Comparison of ENCODE assay signal across 12 cellular contexts in the genomic region with DNA sequence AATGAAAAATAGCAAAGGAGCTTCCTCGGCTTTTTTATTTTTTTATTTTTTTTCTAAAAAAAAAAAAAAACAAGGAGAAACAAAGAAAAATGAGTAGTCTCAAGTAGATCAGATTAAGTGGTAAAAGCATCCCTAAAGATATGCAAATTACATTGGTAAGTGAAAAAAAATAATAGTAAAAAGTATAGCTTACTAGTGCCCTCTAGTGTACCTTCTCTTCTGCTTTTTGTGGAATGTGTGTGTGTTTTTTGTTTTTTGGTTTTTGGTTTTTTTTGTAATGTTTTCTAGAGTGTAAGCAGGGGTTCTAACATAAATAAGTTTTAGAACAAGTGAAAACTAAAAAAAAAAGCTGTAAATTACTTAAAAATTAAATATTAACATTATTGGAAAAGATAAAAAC.
DNase-seq lines count a peak whose midpoint lies in the region; ATAC-seq, FAIRE-seq and TF ChIP-seq lines count a peak whose summit lies in the region.
"Had no signal": no experiment of that assay in that cellular context is flagged by ENCODE, and none has a peak within 500 bp of the region (broad histone marks: within the 10 kb centered on the region; RNA-seq: fewer than 3 reads in every experiment).

No MANE protein-coding gene starts in this region.

- peaks cover 9% of the 10 kb centered on the region for H3K36me3 ChIP-seq in SK-N-MC (ENCODE audit: insufficient read depth, low read length)
- no peaks in the 10 kb centered on the region for H3K36me3 ChIP-seq in kidney (ENCODE audit: control insufficient read depth in 1 of 2, insufficient read depth in 2 of 2, low read length in 2 of 2)
- no peaks in the 10 kb centered on the region for H3K36me3 ChIP-seq in mucosa of descending colon (ENCODE audit: low read depth)
- H3K36me3 ChIP-seq: prostate gland had no signal

- H3K4me1 ChIP-seq in kidney (ENCODE audit: control insufficient read depth in 1 of 2, insufficient read depth in 1 of 2, low read depth in 1 of 2, low read length in 2 of 2), result no peaks in the 10 kb centered on the region
- H3K4me1 ChIP-seq in mucosa of descending colon (ENCODE audit: low read depth), result no peaks in the 10 kb centered on the region
- H3K4me1 ChIP-seq: prostate gland had no signal

- H3K9ac ChIP-seq in SK-N-MC (ENCODE audit: insufficient read length) (peak overlapping the region; percentile 56), kidney (ENCODE audit: low read length in 2 of 2) (no peak overlapping the region)

- H3K9me3 ChIP-seq in SK-N-MC (ENCODE audit: low read depth, low read length) (peaks cover 3% of the 10 kb centered on the region; the same call in 1 of the 2 replicates), kidney (ENCODE audit: control insufficient read depth in 1 of 2, low read length in 2 of 2) (no peaks in the 10 kb centered on the region), mucosa of descending colon (no peaks in the 10 kb centered on the region)
- H3K9me3 ChIP-seq: prostate gland had no signal

- no peak for ATAC-seq in mucosa of descending colon
- ATAC-seq in stimulated activated naive CD8-positive, alpha-beta T cell treated with anti-CD3 and anti-CD28 coated beads, Interleukin-15, Interleukin-2, amounts not matched to agents 100 U/mL and 50 U/mL, for 24 hours, result no peak
- ATAC-seq in HG03108 (IDR thresholded peaks at IDR 0.05; ENCODE audit: unreplicated experiment), result no peak

- intact Hi-C loops in kidney (cut with DNase I) (no loop called here), mucosa of descending colon (cut with DNase I, micrococcal nuclease) (no loop called here)

- peak; percentile 57 for FAIRE-seq in kidney (lab: Jason Lieb, UNC)
- FAIRE-seq: GM12892 had no signal

- H3K27ac ChIP-seq in SK-N-MC, result peak overlapping the region; percentile 88
- no peak overlapping the region for H3K27ac ChIP-seq in kidney (ENCODE audit: low read depth in 2 of 2, low read length in 2 of 2)
- H3K27ac ChIP-seq: prostate gland had no signal

- peak; percentile 5 for TF ChIP-seq CTCF in kidney (IDR thresholded peaks at IDR 0.05; ENCODE audit: borderline replicate concordance, extremely low read depth, insufficient read depth)
- no peak for TF ChIP-seq CTCF in mucosa of descending colon (IDR thresholded peaks at IDR 0.05)

- DNase-seq in DMS114 treated with DMSO at 0.1 percent for 48 hours (lab: John Stamatoyannopoulos, UW; ENCODE audit: unreplicated experiment), result peak; percentile 20
- DNase-seq in LHCN-M2 (ENCODE audit: low read depth), result peak; percentile 0
- peak; percentile 76 for DNase-seq in SK-N-MC (ENCODE audit: low read depth, low spot score)
- no peak for DNase-seq in kidney
- no peak for DNase-seq in SHP77 treated with DMSO at 0.1 percent for 48 hours (lab: John Stamatoyannopoulos, UW)
- no peak for DNase-seq in mucosa of descending colon
- no peak for DNase-seq in stimulated activated naive CD8-positive, alpha-beta T cell treated with anti-CD3 and anti-CD28 coated beads, Interleukin-15, Interleukin-2, amounts not matched to agents 100 U/mL and 50 U/mL, for 24 hours
- DNase-seq: activated gamma-delta T cell, foreskin fibroblast had no signal

- H3K4me3 ChIP-seq in SK-N-MC (no peak overlapping the region), kidney (ENCODE audit: low read length in 2 of 2) (no peak overlapping the region), mucosa of descending colon (no peak overlapping the region)
- H3K4me3 ChIP-seq: prostate gland had no signal

Comparison
In these comparisons a context has a peak if more than half of its experiments do, and no peak if none do; other contexts are left out.
1. DNase-seq: peak in DMS114 treated with DMSO at 0.1 percent for 48 hours (single experiment), LHCN-M2 (single experiment) and SK-N-MC (single experiment); none in kidney (single experiment), SHP77 treated with DMSO at 0.1 percent for 48 hours (single experiment), mucosa of descending colon (0 of 3) and stimulated activated naive CD8-positive, alpha-beta T cell treated with anti-CD3 and anti-CD28 coated beads, Interleukin-15, Interleukin-2, amounts not matched to agents 100 U/mL and 50 U/mL, for 24 hours (single experiment).